Comparison of ENCODE assay signal across 15 cellular contexts in the genomic region with DNA sequence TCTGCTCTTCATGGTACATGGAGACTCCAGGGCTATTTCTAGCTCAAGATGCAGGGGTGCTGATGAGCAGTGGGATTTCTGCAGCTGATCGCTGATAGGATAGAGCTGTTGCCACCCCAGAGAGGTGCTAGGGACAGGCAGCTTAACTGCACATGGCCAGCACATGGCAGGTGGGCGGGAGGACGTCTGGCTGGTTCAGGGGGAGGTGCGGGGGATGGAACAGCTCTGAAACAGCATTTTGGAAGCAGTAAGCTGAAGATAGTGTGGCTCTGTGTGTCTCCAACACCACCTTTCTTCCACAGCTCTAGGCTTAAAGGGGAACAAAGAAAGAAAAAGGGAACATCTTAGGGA.
DNase-seq lines count a peak whose midpoint lies in the region; ATAC-seq and TF ChIP-seq lines count a peak whose summit lies in the region.
"Had no signal": no experiment of that assay in that cellular context is flagged by ENCODE, and none has a peak within 500 bp of the region (broad histone marks: within the 10 kb centered on the region; RNA-seq: fewer than 3 reads in every experiment).

No MANE protein-coding gene starts in this region.

- no peak overlapping the region for H3K4me2 ChIP-seq in neural cell (ENCODE audit: low read length)
- H3K4me2 ChIP-seq in mesenchymal stem cell (ENCODE audit: low read length, poor library complexity, severe bottlenecking), result no peak overlapping the region

- no peak overlapping the region for H3K4me3 ChIP-seq in neural cell (ENCODE audit: low read length)
- H3K4me3 ChIP-seq in mesenchymal stem cell (ENCODE audit: insufficient read depth in 1 of 2, low read depth in 1 of 2, low read length in 2 of 2), result no peak overlapping the region
- no peak overlapping the region for H3K4me3 ChIP-seq in gastroesophageal sphincter
- H3K4me3 ChIP-seq: upper lobe of left lung had no signal

- no peaks in the 10 kb centered on the region for H3K9me2 ChIP-seq in neural cell (ENCODE audit: insufficient read depth, low read length)

- H3K4me1 ChIP-seq in mesenchymal stem cell (ENCODE audit: control insufficient read depth, insufficient read depth, low read depth, low read length) (no peaks in the 10 kb centered on the region), gastroesophageal sphincter (no peaks in the 10 kb centered on the region)
- H3K4me1 ChIP-seq: upper lobe of left lung had no signal

- no peak overlapping the region for H2BK120ac ChIP-seq in mesenchymal stem cell (ENCODE audit: low read depth, low read length)

- WGBS in mesenchymal stem cell, result 93% methylated on average over 1 of the region's 4 CpGs
- WGBS in gastroesophageal sphincter (ENCODE audit: low coverage in 1 of 2), 2 donors, result 57 to 60% methylated on average over 1 to 2 of the region's 4 CpGs

- H3K27me3 ChIP-seq in neural cell (ENCODE audit: insufficient read depth, low read depth, low read length), result no peaks in the 10 kb centered on the region
- H3K27me3 ChIP-seq in mesenchymal stem cell (ENCODE audit: control insufficient read depth in 1 of 2, insufficient read depth in 1 of 2, low read length in 2 of 2), result peaks cover 0 to 42% of the 10 kb centered on the region in 2 experiments
- no peaks in the 10 kb centered on the region for H3K27me3 ChIP-seq in gastroesophageal sphincter
- H3K27me3 ChIP-seq: upper lobe of left lung had no signal

- H3K14ac ChIP-seq in mesenchymal stem cell (ENCODE audit: low read length in 2 of 2), result no peak overlapping the region

- no peak overlapping the region for H3K23ac ChIP-seq in mesenchymal stem cell (ENCODE audit: low read length in 2 of 2)

- H2BK12ac ChIP-seq in mesenchymal stem cell (ENCODE audit: low read length in 2 of 2), result no peak overlapping the region

- H3K9ac ChIP-seq in neural cell (ENCODE audit: low read length), result no peak overlapping the region
- no peak overlapping the region for H3K9ac ChIP-seq in mesenchymal stem cell (ENCODE audit: low read length)

- no peak overlapping the region for H4K8ac ChIP-seq in mesenchymal stem cell (ENCODE audit: low read length)

- peak; percentile 2 for DNase-seq in NCI-H748 (lab: John Stamatoyannopoulos, UW; ENCODE audit: unreplicated experiment)
- no peak for DNase-seq in NCI-H748 treated with DMSO at 0.1 percent for 48 hours (lab: John Stamatoyannopoulos, UW)
- DNase-seq in amygdala (lab: John Stamatoyannopoulos, UW), result peak in 49 of 56 donors; percentile 14 to 90 (median 63)
- DNase-seq in mesenchymal stem cell, result no peak
- no peak for DNase-seq in stimulated activated naive CD4-positive, alpha-beta T cell (lab: John Stamatoyannopoulos, UW)
- DNase-seq: aorta, foreskin melanocyte, kidney, naive B cell, NCI-H510A had no signal

- no peak for TF ChIP-seq POLR2A in gastroesophageal sphincter (IDR thresholded peaks at IDR 0.05)

- H4K91ac ChIP-seq in mesenchymal stem cell (ENCODE audit: low read length), result no peak overlapping the region

- H3F3A ChIP-seq in neural cell (ENCODE audit: insufficient read depth, low read length, poor library complexity, severe bottlenecking), result no peaks in the 10 kb centered on the region

- no peaks in the 10 kb centered on the region for H3K79me2 ChIP-seq in neural cell (replicated peaks; ENCODE audit: insufficient read depth, low read length)

- TF ChIP-seq EP300 in neural cell (conservative IDR thresholded peaks at IDR 0.05; ENCODE audit: poor library complexity, severe bottlenecking) (no peak), gastroesophageal sphincter (IDR thresholded peaks at IDR 0.05) (no peak)

- no peak overlapping the region for H2BK15ac ChIP-seq in mesenchymal stem cell (ENCODE audit: low read depth, poor library complexity, severe bottlenecking)

- no peaks in the 10 kb centered on the region for H3K9me3 ChIP-seq in neural cell (ENCODE audit: low read length)
- no peaks in the 10 kb centered on the region for H3K9me3 ChIP-seq in mesenchymal stem cell (ENCODE audit: control insufficient read depth, low read length)
- H3K9me3 ChIP-seq in gastroesophageal sphincter, result no peaks in the 10 kb centered on the region
- H3K9me3 ChIP-seq: upper lobe of left lung had no signal

- H3K18ac ChIP-seq in mesenchymal stem cell (ENCODE audit: low read depth in 1 of 2, low read length in 2 of 2), result no peak overlapping the region

- H3K36me3 ChIP-seq in neural cell (ENCODE audit: insufficient read depth, low read length), result no peaks in the 10 kb centered on the region
- H3K36me3 ChIP-seq in mesenchymal stem cell (ENCODE audit: control insufficient read depth in 1 of 2, insufficient read depth in 2 of 2, low read depth in 1 of 2, low read length in 2 of 2), result no peaks in the 10 kb centered on the region
- H3K36me3 ChIP-seq in gastroesophageal sphincter, result no peaks in the 10 kb centered on the region
- H3K36me3 ChIP-seq: upper lobe of left lung had no signal

- no peak overlapping the region for H2AFZ ChIP-seq in neural cell (ENCODE audit: low read depth, low read length)
- H2AFZ ChIP-seq in mesenchymal stem cell (ENCODE audit: low read depth, low read length), result no peak overlapping the region

- no peak overlapping the region for H2AK5ac ChIP-seq in mesenchymal stem cell (ENCODE audit: low read length, severe bottlenecking)

- H3K4ac ChIP-seq in mesenchymal stem cell (ENCODE audit: low read depth in 1 of 2, low read length in 2 of 2), result no peak overlapping the region

- ATAC-seq in GM19023 (IDR thresholded peaks at IDR 0.05; ENCODE audit: unreplicated experiment) (peak; percentile 17), gastroesophageal sphincter (no peak)

- no peak overlapping the region for H3K27ac ChIP-seq in neural cell (ENCODE audit: low read length)
- H3K27ac ChIP-seq in mesenchymal stem cell (ENCODE audit: low read length, poor library complexity, severe bottlenecking), result no peak overlapping the region
- no peak overlapping the region for H3K27ac ChIP-seq in gastroesophageal sphincter
- H3K27ac ChIP-seq: RWPE1, upper lobe of left lung had no signal

- H3K79me1 ChIP-seq in mesenchymal stem cell (replicated peaks; ENCODE audit: low read length, poor library complexity, severe bottlenecking), result no peaks in the 10 kb centered on the region

- no peaks in the 10 kb centered on the region for H4K20me1 ChIP-seq in neural cell (ENCODE audit: insufficient read depth)

- TF ChIP-seq RAD21 in neural cell (conservative IDR thresholded peaks at IDR 0.05), result no peak

- TF ChIP-seq CTCF in neural cell (IDR thresholded peaks at IDR 0.05; ENCODE audit: poor library complexity, severe bottlenecking) (no peak), gastroesophageal sphincter (IDR thresholded peaks at IDR 0.05) (no peak)

- no peak overlapping the region for H2BK5ac ChIP-seq in mesenchymal stem cell (ENCODE audit: low read depth, low read length, poor library complexity, severe bottlenecking)

TF ChIP-seq in neural cell, 6 proteins besides CTCF, POLR2A, EP300 and RAD21:
- TF ChIP-seq MXI1 (conservative IDR thresholded peaks at IDR 0.05; ENCODE audit: poor library complexity, severe bottlenecking) (peak; percentile 20), SMC3 (conservative IDR thresholded peaks at IDR 0.05; ENCODE audit: poor library complexity) (no peak), TAF1 (IDR thresholded peaks at IDR 0.05; ENCODE audit: low read depth) (no peak), EZH2 (IDR thresholded peaks at IDR 0.05; ENCODE audit: borderline replicate concordance, insufficient read depth, low read length, poor library complexity, severe bottlenecking) (no peak), POLR2AphosphoS5 (IDR thresholded peaks at IDR 0.05) (no peak)
- TF ChIP-seq, protein P1, sequence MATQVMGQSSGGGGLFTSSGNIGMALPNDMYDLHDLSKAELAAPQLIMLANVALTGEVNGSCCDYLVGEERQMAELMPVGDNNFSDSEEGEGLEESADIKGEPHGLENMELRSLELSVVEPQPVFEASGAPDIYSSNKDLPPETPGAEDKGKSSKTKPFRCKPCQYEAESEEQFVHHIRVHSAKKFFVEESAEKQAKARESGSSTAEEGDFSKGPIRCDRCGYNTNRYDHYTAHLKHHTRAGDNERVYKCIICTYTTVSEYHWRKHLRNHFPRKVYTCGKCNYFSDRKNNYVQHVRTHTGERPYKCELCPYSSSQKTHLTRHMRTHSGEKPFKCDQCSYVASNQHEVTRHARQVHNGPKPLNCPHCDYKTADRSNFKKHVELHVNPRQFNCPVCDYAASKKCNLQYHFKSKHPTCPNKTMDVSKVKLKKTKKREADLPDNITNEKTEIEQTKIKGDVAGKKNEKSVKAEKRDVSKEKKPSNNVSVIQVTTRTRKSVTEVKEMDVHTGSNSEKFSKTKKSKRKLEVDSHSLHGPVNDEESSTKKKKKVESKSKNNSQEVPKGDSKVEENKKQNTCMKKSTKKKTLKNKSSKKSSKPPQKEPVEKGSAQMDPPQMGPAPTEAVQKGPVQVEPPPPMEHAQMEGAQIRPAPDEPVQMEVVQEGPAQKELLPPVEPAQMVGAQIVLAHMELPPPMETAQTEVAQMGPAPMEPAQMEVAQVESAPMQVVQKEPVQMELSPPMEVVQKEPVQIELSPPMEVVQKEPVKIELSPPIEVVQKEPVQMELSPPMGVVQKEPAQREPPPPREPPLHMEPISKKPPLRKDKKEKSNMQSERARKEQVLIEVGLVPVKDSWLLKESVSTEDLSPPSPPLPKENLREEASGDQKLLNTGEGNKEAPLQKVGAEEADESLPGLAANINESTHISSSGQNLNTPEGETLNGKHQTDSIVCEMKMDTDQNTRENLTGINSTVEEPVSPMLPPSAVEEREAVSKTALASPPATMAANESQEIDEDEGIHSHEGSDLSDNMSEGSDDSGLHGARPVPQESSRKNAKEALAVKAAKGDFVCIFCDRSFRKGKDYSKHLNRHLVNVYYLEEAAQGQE (IDR thresholded peaks at IDR 0.05; ENCODE audit: borderline replicate concordance), result no peak
TF ChIP-seq in neural cell: peak in this region for 1.

Comparison
In these comparisons a context has a peak if more than half of its experiments do, and no peak if none do; other contexts are left out.
1. DNase-seq: peak in NCI-H748 (single experiment) and amygdala (49 of 56); none in NCI-H748 treated with DMSO at 0.1 percent for 48 hours (single experiment), mesenchymal stem cell (single experiment) and stimulated activated naive CD4-positive, alpha-beta T cell (0 of 6).